ENCODE assay signal across 2 cellular contexts in the genomic region with DNA sequence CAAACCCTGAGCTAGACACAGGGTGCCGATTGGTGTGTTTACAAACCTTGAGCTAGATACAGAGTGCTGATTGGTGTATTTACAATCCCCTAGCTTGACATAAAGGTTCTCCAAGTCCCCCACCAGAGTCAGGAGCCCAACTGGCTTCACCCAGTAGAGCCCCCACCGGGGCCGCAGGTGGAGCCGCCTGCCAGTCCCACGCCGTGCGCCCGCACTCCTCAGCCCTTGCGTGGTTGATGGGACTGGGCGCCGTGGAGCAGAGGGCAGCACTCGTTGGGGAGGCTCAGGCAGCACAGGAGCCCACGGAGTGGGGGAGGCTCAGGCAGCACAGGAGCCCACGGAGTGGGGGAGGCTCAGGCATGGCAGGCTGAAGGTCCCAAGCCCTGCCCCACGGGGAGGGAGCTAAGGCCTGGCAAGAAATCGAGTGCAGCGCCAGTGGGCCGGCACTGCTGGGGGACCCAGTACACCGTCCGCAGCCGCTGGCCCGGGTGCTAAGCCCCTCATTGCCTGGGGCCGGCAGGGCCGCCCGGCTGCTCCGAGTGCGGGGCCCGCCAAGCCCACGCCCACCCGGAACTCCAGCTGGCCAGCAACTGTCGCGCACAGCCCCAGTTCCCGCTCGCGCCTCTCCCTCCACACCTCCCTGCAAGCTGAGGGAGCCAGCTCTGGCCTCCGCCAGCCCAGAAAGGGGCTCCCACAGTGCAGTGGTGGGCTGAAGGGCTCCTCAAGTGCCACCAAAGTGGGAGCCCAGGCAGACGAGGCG.
TF ChIP-seq lines count a peak whose summit lies in the region.

No MANE protein-coding gene starts in this region.

TF ChIP-seq in WTC11, 78 proteins besides CTCF, POLR2A, EP300 and RAD21:
- TF ChIP-seq NFYB (CRISPR knock-in tag; conservative IDR thresholded peaks at IDR 0.05; ENCODE audit: low read depth): 0 out of 2 replicates have a peak, but pooled peaks have one; percentile 4

TF ChIP-seq in HepG2, 621 proteins besides CTCF, POLR2A, EP300 and RAD21:
- TF ChIP-seq NFYB (CRISPR knock-in tag; IDR thresholded peaks at IDR 0.05): peak; percentile 38; the same call in 1 of the 2 replicates
